ENCODE assay signal across 20 cellular contexts in genomic region chr11:79371724-79372123, GRCh38.
"Had no signal": no experiment of that assay in that cellular context is flagged by ENCODE, and none has a peak within 500 bp of the region (broad histone marks: within the 10 kb centered on the region; RNA-seq: fewer than 3 reads in every experiment).

No MANE protein-coding gene starts in this region.

- DNase-seq: IMR-90; Kasumi-1; KG1; MM.1S; NCI-H1092 treated with DMSO at 0.1 percent for 48 hours; NCI-H1436; NCI-H187; NCI-H2029; NCI-H2081 treated with DMSO at 0.1 percent for 48 hours; NCI-H2227 treated with DMSO at 0.1 percent for 48 hours; NCI-H524; NCI-H526 treated with DMSO at 0.1 percent for 48 hours; NCI-H774; NK-92 treated with Interleukin-12 subunit alpha and Interleukin-12 subunit beta, amount 100 ng/mL, for 24 hours; Right ventricle myocardium superior; RPMI8226; SIG-M5 had no signal

- ATAC-seq: HepG2 had no signal

- H3K27ac ChIP-seq: SJSA1, SK-N-MC had no signal

- H3K4me1 ChIP-seq: SJSA1 had no signal

- H3K27me3 ChIP-seq: SJSA1 had no signal
